ENCODE assay signal across 8 cellular contexts in the genomic region with DNA sequence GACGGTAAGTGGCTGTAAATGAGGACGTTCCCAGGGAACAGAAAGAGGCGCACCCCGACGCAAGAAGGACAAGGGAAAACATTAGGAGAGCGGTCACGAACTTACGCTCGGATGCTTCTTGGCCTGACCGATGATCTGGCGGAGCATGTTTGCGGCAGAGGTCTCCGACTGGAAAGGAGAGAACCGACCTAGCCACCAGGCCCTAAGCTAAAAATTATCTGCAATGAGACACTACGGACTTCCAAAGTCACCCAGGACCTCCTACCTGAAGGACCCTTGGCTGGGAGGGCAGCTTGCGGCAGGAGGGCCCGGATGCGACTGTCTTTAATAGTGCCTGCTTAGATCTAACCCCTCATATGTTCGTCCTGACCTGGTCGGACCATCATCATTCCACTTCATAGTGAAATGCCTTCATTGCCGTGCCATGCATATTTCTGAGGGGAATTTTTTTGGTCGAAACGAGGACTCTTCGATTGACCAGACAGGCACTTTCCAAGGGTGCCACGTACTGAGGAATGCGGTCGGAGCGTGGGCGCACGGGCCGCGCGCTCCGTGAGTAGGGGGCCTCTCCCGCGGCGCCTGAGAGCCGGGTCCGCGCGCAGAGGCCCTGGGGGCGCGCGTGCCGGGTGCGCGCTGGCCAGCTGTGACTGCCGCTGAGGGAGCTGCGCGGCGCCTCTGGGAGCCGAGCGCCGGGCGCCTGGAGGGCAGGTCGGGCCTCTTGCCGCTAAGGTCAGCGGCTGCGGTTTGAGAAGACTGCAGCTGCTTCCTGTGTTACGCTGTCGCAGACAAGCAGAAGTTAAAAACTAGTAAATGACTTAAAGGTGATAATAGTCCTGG. TPM values are rescaled to one million over a fixed set of nuclear protein-coding genes. Genes with fewer than 3 reads are reported as not detected.
DNase-seq lines count a peak whose midpoint lies in the region; ATAC-seq, FAIRE-seq and TF ChIP-seq lines count a peak whose summit lies in the region.

No MANE protein-coding gene starts in this region.

- H3K4me1 Mint-ChIP-seq in activated naive CD8-positive, alpha-beta T cell treated with anti-CD3 and anti-CD28 coated beads, Interleukin-2, amount 10 ng/mL, durations not matched to agents 7 days and 5 days: peaks cover 12% of the 10 kb centered on the region

- no peak for TF ChIP-seq EP300 in SK-N-SH (IDR thresholded peaks at IDR 0.05; ENCODE audit: borderline replicate concordance in 1 of 2, low read depth in 1 of 2, low read length in 1 of 2)

- H3K36me3 Mint-ChIP-seq in activated naive CD8-positive, alpha-beta T cell treated with anti-CD3 and anti-CD28 coated beads, Interleukin-2, amount 10 ng/mL, durations not matched to agents 7 days and 5 days: peaks cover 9% of the 10 kb centered on the region

- CTCF ChIA-PET in SK-N-SH (lab: Yijun Ruan, JAX): interaction anchor here (0.8 to 2.3 kb wide), 8 partner anchors 12 to 406 kb away, joined by 3 to 19 read pairs (median 3); partner anchors contain the start of gene PHF14

- H3K79me2 ChIP-seq in SK-N-SH (ENCODE audit: insufficient read depth): peaks cover 47% of the 10 kb centered on the region

- no peaks in the 10 kb centered on the region for H3K27me3 Mint-ChIP-seq in activated naive CD8-positive, alpha-beta T cell treated with anti-CD3 and anti-CD28 coated beads, Interleukin-2, amount 10 ng/mL, durations not matched to agents 7 days and 5 days

- H3K9me3 ChIP-seq in SK-N-SH: no peaks in the 10 kb centered on the region
- H3K9me3 ChIP-seq in pancreas: no peaks in the 10 kb centered on the region
- H3K9me3 ChIP-seq in tibial artery: no peaks in the 10 kb centered on the region

- TF ChIP-seq CTCF in SK-N-SH (IDR thresholded peaks at IDR 0.05): no peak
- no peak for TF ChIP-seq CTCF in pancreas (IDR thresholded peaks at IDR 0.05)
- TF ChIP-seq CTCF in tibial artery (IDR thresholded peaks at IDR 0.05): no peak

- intact Hi-C loops in Right ventricle myocardium superior (cut with DNase I): no loop called here
- intact Hi-C loops in pancreas (cut with DNase I): no loop called here
- intact Hi-C loops in tibial artery (cut with DNase I; ENCODE audit: low total_unique reads): no loop called here

- no peak overlapping the region for H3K4me3 Mint-ChIP-seq in activated naive CD8-positive, alpha-beta T cell treated with anti-CD3 and anti-CD28 coated beads, Interleukin-2, amount 10 ng/mL, durations not matched to agents 7 days and 5 days

- H3K9me3 Mint-ChIP-seq in activated naive CD8-positive, alpha-beta T cell treated with anti-CD3 and anti-CD28 coated beads, Interleukin-2, amount 10 ng/mL, durations not matched to agents 7 days and 5 days: no peaks in the 10 kb centered on the region

- ATAC-seq in HG02623 (IDR thresholded peaks at IDR 0.05; ENCODE audit: unreplicated experiment) (peak; percentile 86), Right ventricle myocardium superior (ENCODE audit: poor library complexity) (peak; percentile 99), pancreas (peak; percentile 96 to 99 (median 98))
- ATAC-seq in activated naive CD8-positive, alpha-beta T cell treated with anti-CD3 and anti-CD28 coated beads, Interleukin-2, amount 10 ng/mL, durations not matched to agents 7 days and 5 days (ENCODE audit: low read depth): peak; percentile 93

- peak overlapping the region; percentile 89 for H3K9ac ChIP-seq in SK-N-SH

- no peaks in the 10 kb centered on the region for H3F3A ChIP-seq in SK-N-SH (replicated peaks; ENCODE audit: insufficient read depth)

- H3K27me3 ChIP-seq in SK-N-SH (ENCODE audit: insufficient read depth): no peaks in the 10 kb centered on the region
- no peaks in the 10 kb centered on the region for H3K27me3 ChIP-seq in pancreas
- no peaks in the 10 kb centered on the region for H3K27me3 ChIP-seq in tibial artery

- peak; percentile 30 for TF ChIP-seq RAD21 in SK-N-SH (IDR thresholded peaks at IDR 0.05; ENCODE audit: low read length)

- H3K27ac ChIP-seq in SK-N-SH (ENCODE audit: low read depth in 2 of 2, low read length in 1 of 2) (peak overlapping the region; percentile 95 to 99), pancreas (peak overlapping the region; percentile 93 to 98 (median 96)), tibial artery (peak overlapping the region; percentile 94)

- H3K4me1 ChIP-seq in SK-N-SH (ENCODE audit: control insufficient read depth in 1 of 2, insufficient read depth in 2 of 2, low read depth in 1 of 2, low read length in 1 of 2): peaks cover 5 to 18% of the 10 kb centered on the region in 2 experiments; a peak in 2 of 4 replicates
- peaks cover 8 to 14% (median 8%) of the 10 kb centered on the region in 3 donors for H3K4me1 ChIP-seq in pancreas
- H3K4me1 ChIP-seq in tibial artery: peaks cover 4 to 42% (median 19%) of the 10 kb centered on the region in 4 donors

- peak; percentile 84 for TF ChIP-seq POLR2A in GM10847 (IDR thresholded peaks at IDR 0.05; ENCODE audit: extremely low read depth, insufficient read length)

- POLR2A ChIA-PET in SK-N-SH (lab: Yijun Ruan, JAX): interaction anchor here (0.8 to 2.4 kb wide), 8 partner anchors 19 to 892 kb away, joined by 3 to 43 read pairs (median 4); partner anchors contain the start of genes PHF14 and THSD7A
- POLR2A ChIA-PET in activated naive CD8-positive, alpha-beta T cell treated with anti-CD3 and anti-CD28 coated beads, Interleukin-2, amount 10 ng/mL, durations not matched to agents 7 days and 5 days (lab: Charles Lee): interaction anchor here (0.6 to 3.9 kb wide), 5 partner anchors 10 to 282 kb away, joined by 3 to 41 read pairs (median 4); partner anchors contain the start of gene PHF14

- H2AFZ ChIP-seq in SK-N-SH (ENCODE audit: low read depth): peak overlapping the region; percentile 93

- H3K4me3 ChIP-seq in SK-N-SH (ENCODE audit: low read depth in 2 of 2, low read length in 1 of 2) (peak overlapping the region; percentile 91 to 92), pancreas (peak overlapping the region; percentile 53 to 86 (median 73)), tibial artery (peak overlapping the region; percentile 79 to 87)

- no peaks in the 10 kb centered on the region for H3K9me2 ChIP-seq in SK-N-SH

- H4K20me1 ChIP-seq in SK-N-SH (ENCODE audit: insufficient read depth): peaks cover 8% of the 10 kb centered on the region; the same call in 1 of the 2 replicates

- DNase-seq in NCI-H1092 treated with DMSO at 0.1 percent for 48 hours (lab: John Stamatoyannopoulos, UW) (peak; percentile 100), SK-N-SH (peak; percentile 99), Right ventricle myocardium superior (peak; percentile 93), pancreas (peak; percentile 89 to 93 (median 91)), tibial artery (peak; percentile 88 to 94)
- DNase-seq in activated naive CD8-positive, alpha-beta T cell treated with anti-CD3 and anti-CD28 coated beads, Interleukin-2, amount 10 ng/mL, durations not matched to agents 7 days and 5 days: peak; percentile 93

- H3K4me2 ChIP-seq in SK-N-SH: peak overlapping the region; percentile 78

- 0% methylated on average over 52 of the region's 61 CpGs for WGBS in SK-N-SH (ENCODE audit: low lambda C conversion rate)
- 0% methylated on average over 53 to 61 of the region's 61 CpGs for WGBS in pancreas, 2 donors

- FAIRE-seq in pancreas (lab: Jason Lieb, UNC): no peak

- no peak overlapping the region for H3K27ac Mint-ChIP-seq in activated naive CD8-positive, alpha-beta T cell treated with anti-CD3 and anti-CD28 coated beads, Interleukin-2, amount 10 ng/mL, durations not matched to agents 7 days and 5 days

- H3K36me3 ChIP-seq in SK-N-SH (replicated peaks in 1 of 2; ENCODE audit: control insufficient read depth in 1 of 2, insufficient read depth in 2 of 2, low read length in 1 of 2) (peaks cover 26 to 27% of the 10 kb centered on the region in 2 experiments), pancreas (peaks cover 0 to 4% (median 0%) of the 10 kb centered on the region in 3 donors), tibial artery (peaks cover 10 to 19% (median 14%) of the 10 kb centered on the region in 3 donors)

TF ChIP-seq in SK-N-SH, 30 proteins besides CTCF, POLR2A, EP300 and RAD21 (continues in another document):
- peak; percentile 42 for TF ChIP-seq MAX (IDR thresholded peaks at IDR 0.05; ENCODE audit: low read depth)
- TF ChIP-seq FOXM1 (IDR thresholded peaks at IDR 0.05; ENCODE audit: low read depth): no peak
- TF ChIP-seq SMC3 (IDR thresholded peaks at IDR 0.05; ENCODE audit: low read depth, low read length): no peak; the same call in 1 of the 2 replicates
- no peak for TF ChIP-seq EZH2phosphoT487 (IDR thresholded peaks at IDR 0.05; ENCODE audit: borderline replicate concordance, low read depth)
- no peak for TF ChIP-seq ELF1 (IDR thresholded peaks at IDR 0.05)
- TF ChIP-seq RXRA (IDR thresholded peaks at IDR 0.05; ENCODE audit: borderline replicate concordance, low read depth): no peak; the same call in 1 of the 2 replicates
- peak; percentile 51 for TF ChIP-seq MXI1 (IDR thresholded peaks at IDR 0.05; ENCODE audit: low read depth, low read length)
- TF ChIP-seq, protein P1, sequence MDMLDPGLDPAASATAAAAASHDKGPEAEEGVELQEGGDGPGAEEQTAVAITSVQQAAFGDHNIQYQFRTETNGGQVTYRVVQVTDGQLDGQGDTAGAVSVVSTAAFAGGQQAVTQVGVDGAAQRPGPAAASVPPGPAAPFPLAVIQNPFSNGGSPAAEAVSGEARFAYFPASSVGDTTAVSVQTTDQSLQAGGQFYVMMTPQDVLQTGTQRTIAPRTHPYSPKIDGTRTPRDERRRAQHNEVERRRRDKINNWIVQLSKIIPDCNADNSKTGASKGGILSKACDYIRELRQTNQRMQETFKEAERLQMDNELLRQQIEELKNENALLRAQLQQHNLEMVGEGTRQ (IDR thresholded peaks at IDR 0.05; ENCODE audit: borderline replicate concordance, low read depth, low read length): no peak
- TF ChIP-seq PBX3 (IDR thresholded peaks at IDR 0.05): no peak; the same call in 1 of the 2 replicates

RNA-seq across cellular contexts. Expression of gene PHF14, which starts 33.5 kb away (rescaled TPM):
- polyA plus RNA-seq in SK-N-SH (2012; rRNA removed) (19.2 and 19.9 TPM in 2 replicates), pancreas (10 to 100 TPM; 13.9 to 23.5 TPM)
- polyA plus RNA-seq in SK-N-SH (2012; cell fraction: cytosol; rRNA removed): 28.3 and 35.2 TPM in 2 replicates
- 15.5 and 27.1 TPM in 2 replicates for polyA plus RNA-seq in SK-N-SH (2012; cell fraction: nucleus; rRNA removed)
- 10 to 100 TPM; 35.6 to 38.0 TPM for total RNA-seq in activated naive CD8-positive, alpha-beta T cell treated with anti-CD3 and anti-CD28 coated beads, Interleukin-2, amount 10 ng/mL, durations not matched to agents 7 days and 5 days
- total RNA-seq in Right ventricle myocardium superior (12.2 TPM), pancreas (10 to 100 TPM; 10.8 to 21.3 (median 15.3) TPM)

Comparison
In these comparisons a context has a peak if more than half of its experiments do, and no peak if none do; other contexts are left out.
1. Peak in every context shown above with its lines: DNase-seq, ATAC-seq, H3K4me3 ChIP-seq and H3K27ac ChIP-seq.